Comparison of ENCODE assay signal across 8 cellular contexts in the genomic region with DNA sequence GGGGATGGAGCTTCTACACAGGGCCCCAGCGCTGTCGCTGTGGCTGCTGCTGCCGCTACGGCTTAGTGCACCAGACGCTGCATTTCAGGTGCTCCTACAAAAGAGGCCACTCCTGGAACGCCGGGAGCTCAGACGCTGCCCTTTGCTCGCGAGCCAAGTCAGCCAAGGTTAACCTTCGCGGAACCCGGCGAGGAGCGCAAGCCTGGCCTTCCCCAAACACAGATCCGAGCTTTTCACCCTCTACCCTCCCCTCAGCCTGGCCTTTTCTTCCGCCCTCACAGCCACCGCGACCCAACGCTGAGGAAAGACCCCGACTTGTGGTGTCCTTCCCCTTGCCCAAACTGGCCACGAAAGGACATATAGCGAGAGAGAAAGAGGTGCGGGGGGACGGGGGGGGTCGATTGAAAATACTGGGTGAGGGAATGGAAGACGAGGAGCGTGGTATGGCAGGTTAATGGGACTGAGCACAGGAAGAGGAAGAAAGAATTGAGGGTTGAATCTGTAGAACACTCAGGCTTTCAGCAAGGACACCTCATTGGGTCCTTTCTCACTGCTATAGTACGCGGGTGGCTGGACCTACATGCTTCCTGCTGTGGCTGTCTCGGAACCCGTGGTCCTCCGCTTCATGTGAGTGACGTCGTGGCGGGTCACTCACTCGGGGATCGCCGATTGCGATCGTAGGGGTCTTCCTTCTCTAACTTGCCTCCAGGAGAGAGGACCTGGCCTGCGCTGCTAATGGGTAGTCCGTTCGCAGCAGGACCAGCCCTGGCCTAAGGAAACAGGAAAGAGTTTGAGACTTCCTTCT. TPM values are rescaled to one million over a fixed set of nuclear protein-coding genes. Genes with fewer than 3 reads are reported as not detected.
A peak's percentile ranks its signal among the peaks of the same experiment; 100 is the strongest.
DNase-seq lines count a peak whose midpoint lies in the region; ATAC-seq, FAIRE-seq and TF ChIP-seq lines count a peak whose summit lies in the region.

A gene (plus strand): TSS at position 583 of the 805 bp plus-strand sequence. CDS start 8,460 bp downstream, outside the sequence.
A gene (minus strand): TSS at position 242 of the 805 bp plus-strand sequence. CDS start 7,249 bp downstream, outside the sequence.

- H3K4me3 ChIP-seq in right atrium auricular region, result peak within 1 kb of the TSS; percentile 80 to 95
- peak within 1 kb of the TSS; percentile 88 for H3K4me3 ChIP-seq in psoas muscle

- H3K4me1 Mint-ChIP-seq in T-helper 17 cell, result peaks cover 19% of the 10 kb centered on the region

- peak; percentile 87 for DNase-seq in NCI-H1694 treated with DMSO at 0.1 percent for 48 hours (lab: John Stamatoyannopoulos, UW)
- DNase-seq in T-helper 17 cell, result peak; percentile 64 to 81 (median 79)
- DNase-seq in anterior cingulate cortex (lab: John Stamatoyannopoulos, UW), result peak; percentile 67 to 97 (median 87)
- DNase-seq in right atrium auricular region (ENCODE audit: low spot score), result peak; percentile 92
- DNase-seq in psoas muscle, result peak; percentile 88 to 94
- DNase-seq in urothelium cell line (ENCODE audit: low spot score), result peak; percentile 82

- H3K9me3 ChIP-seq in T-helper 17 cell (ENCODE audit: control insufficient read depth, low read length, poor library complexity, severe bottlenecking), result no peaks in the 10 kb centered on the region
- no peaks in the 10 kb centered on the region for H3K9me3 ChIP-seq in right atrium auricular region
- H3K9me3 ChIP-seq in psoas muscle, result no peaks in the 10 kb centered on the region

- 0 to 1% (median 0%) methylated on average over 44 of the region's 44 CpGs for WGBS in psoas muscle, 3 donors

- H3K27me3 Mint-ChIP-seq in T-helper 17 cell, result no peaks in the 10 kb centered on the region

- H3K4me3 Mint-ChIP-seq in T-helper 17 cell, result no peak within 1 kb of the TSS

- H3K27ac Mint-ChIP-seq in T-helper 17 cell, result no peak within 1 kb of the TSS

- H3K36me3 ChIP-seq in right atrium auricular region, result no peaks in the 10 kb centered on the region
- H3K36me3 ChIP-seq in psoas muscle (ENCODE audit: insufficient read depth in 1 of 2, low read depth in 1 of 2), result peaks cover 0 to 8% of the 10 kb centered on the region in 2 donors

- intact Hi-C loops in psoas muscle (cut with DNase I), result loop anchor here in 1 of 2 donors (5.0 kb wide), 1 partner anchor 1406 kb away; a partner anchor contains a TSS

- no peak for TF ChIP-seq CTCF in right atrium auricular region (IDR thresholded peaks at IDR 0.05)
- TF ChIP-seq CTCF in psoas muscle (IDR thresholded peaks at IDR 0.05), result no peak

- H3K27ac ChIP-seq in right atrium auricular region, result peak within 1 kb of the TSS; percentile 90 to 92
- peak within 1 kb of the TSS; percentile 91 for H3K27ac ChIP-seq in psoas muscle

- no peak for FAIRE-seq in urothelium cell line (lab: Jason Lieb, UNC)

- ATAC-seq in GM18499 (IDR thresholded peaks at IDR 0.05; ENCODE audit: insufficient read depth, unreplicated experiment) (peak; percentile 78), HG02938 (IDR thresholded peaks at IDR 0.05; ENCODE audit: unreplicated experiment) (peak; percentile 85), T-helper 17 cell (peak; percentile 90), psoas muscle (peak; percentile 96 to 98 (median 97))

- H3K27me3 ChIP-seq in right atrium auricular region (no peaks in the 10 kb centered on the region), psoas muscle (ENCODE audit: insufficient read depth in 3 of 3, low read length in 2 of 3) (no peaks in the 10 kb centered on the region)

- H3K36me3 Mint-ChIP-seq in T-helper 17 cell (ENCODE audit: low read depth), result no peaks in the 10 kb centered on the region

- H3K4me1 ChIP-seq in right atrium auricular region (peaks cover 0 to 34% of the 10 kb centered on the region in 2 donors), psoas muscle (peaks cover 38% of the 10 kb centered on the region)

RNA-seq across cellular contexts. Expression of the first gene that starts in this region (rescaled TPM):
- total RNA-seq in T-helper 17 cell, result 10 to 100 TPM; 41.2 to 51.6 TPM
- 10 to 100 TPM; 15.8 to 19.2 TPM for total RNA-seq in right atrium auricular region
- 10 to 100 TPM; 36.0 to 65.5 (median 53.4) TPM for total RNA-seq in psoas muscle
- polyA plus RNA-seq in psoas muscle, result 10 to 100 TPM; 26.0 to 35.0 (median 32.1) TPM

RNA-seq across cellular contexts. Expression of the second gene that starts in this region (rescaled TPM):
- total RNA-seq in T-helper 17 cell (10 to 100 TPM; 41.6 to 43.2 TPM), right atrium auricular region (10 to 100 TPM; 15.7 to 18.8 TPM), psoas muscle (10 to 100 TPM in 3 of 4 donors, 1 to 10 TPM in 1; 9.7 to 16.8 (median 12.9) TPM)
- polyA plus RNA-seq in psoas muscle, result 1 to 10 TPM; 1.9 to 5.2 (median 3.7) TPM

Comparison
In these comparisons a context has a peak if more than half of its experiments do, and no peak if none do; other contexts are left out.
1. Peak in every context shown above with its lines: DNase-seq, ATAC-seq, H3K4me3 ChIP-seq and H3K27ac ChIP-seq.